ENCODE assay signal across 1 cellular context in genomic region chr7:5701085-5701914, GRCh38.
TF ChIP-seq lines count a peak whose summit lies in the region.

No MANE protein-coding gene starts in this region.

TF ChIP-seq in SK-N-SH, 30 proteins besides CTCF, POLR2A, EP300 and RAD21 (continued from another document):
- TF ChIP-seq REST (IDR thresholded peaks at IDR 0.05; ENCODE audit: low read depth, low read length) (no peak), FOSL2 (IDR thresholded peaks at IDR 0.05; ENCODE audit: borderline replicate concordance, low read depth) (peak; percentile 76; the same call in 1 of the 2 replicates), GABPA (IDR thresholded peaks at IDR 0.05; ENCODE audit: low read depth) (no peak), GATA2 (CRISPR knock-in tag; IDR thresholded peaks at IDR 0.05) (no peak), FOXM1 (IDR thresholded peaks at IDR 0.05; ENCODE audit: low read depth) (no peak), POLR2AphosphoS5 (IDR thresholded peaks at IDR 0.05; ENCODE audit: low read depth, low read length) (no peak), JUND (IDR thresholded peaks at IDR 0.05) (peak; percentile 44; the same call in 1 of the 2 replicates), MAX (IDR thresholded peaks at IDR 0.05; ENCODE audit: low read depth) (no peak)
